1 cellular context compared by ENCODE assay signal in the genomic region with DNA sequence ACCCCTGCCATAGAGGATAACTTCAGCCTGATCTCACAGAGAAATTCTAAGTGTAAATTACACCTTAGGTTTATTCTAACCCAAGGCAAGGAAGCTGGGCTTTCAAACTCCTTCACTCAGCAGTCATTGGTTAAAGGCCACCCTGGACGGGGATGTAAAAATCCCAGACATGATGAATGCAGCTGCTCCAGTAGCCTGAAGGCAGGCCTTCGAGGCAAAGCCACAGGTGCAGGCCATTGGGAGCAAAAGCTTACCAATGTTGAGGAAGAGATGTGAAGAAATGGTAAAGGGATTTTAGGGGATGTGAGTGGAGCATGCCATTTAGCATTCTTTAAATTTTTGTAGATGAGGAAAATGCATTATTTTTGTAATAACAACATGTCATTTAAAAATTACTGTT.
TF ChIP-seq lines count a peak whose summit lies in the region.

No MANE protein-coding gene starts in this region.

TF ChIP-seq in GM23338, 12 proteins besides CTCF, POLR2A, EP300 and RAD21 (continued from another document):
- TF ChIP-seq, protein P1, sequence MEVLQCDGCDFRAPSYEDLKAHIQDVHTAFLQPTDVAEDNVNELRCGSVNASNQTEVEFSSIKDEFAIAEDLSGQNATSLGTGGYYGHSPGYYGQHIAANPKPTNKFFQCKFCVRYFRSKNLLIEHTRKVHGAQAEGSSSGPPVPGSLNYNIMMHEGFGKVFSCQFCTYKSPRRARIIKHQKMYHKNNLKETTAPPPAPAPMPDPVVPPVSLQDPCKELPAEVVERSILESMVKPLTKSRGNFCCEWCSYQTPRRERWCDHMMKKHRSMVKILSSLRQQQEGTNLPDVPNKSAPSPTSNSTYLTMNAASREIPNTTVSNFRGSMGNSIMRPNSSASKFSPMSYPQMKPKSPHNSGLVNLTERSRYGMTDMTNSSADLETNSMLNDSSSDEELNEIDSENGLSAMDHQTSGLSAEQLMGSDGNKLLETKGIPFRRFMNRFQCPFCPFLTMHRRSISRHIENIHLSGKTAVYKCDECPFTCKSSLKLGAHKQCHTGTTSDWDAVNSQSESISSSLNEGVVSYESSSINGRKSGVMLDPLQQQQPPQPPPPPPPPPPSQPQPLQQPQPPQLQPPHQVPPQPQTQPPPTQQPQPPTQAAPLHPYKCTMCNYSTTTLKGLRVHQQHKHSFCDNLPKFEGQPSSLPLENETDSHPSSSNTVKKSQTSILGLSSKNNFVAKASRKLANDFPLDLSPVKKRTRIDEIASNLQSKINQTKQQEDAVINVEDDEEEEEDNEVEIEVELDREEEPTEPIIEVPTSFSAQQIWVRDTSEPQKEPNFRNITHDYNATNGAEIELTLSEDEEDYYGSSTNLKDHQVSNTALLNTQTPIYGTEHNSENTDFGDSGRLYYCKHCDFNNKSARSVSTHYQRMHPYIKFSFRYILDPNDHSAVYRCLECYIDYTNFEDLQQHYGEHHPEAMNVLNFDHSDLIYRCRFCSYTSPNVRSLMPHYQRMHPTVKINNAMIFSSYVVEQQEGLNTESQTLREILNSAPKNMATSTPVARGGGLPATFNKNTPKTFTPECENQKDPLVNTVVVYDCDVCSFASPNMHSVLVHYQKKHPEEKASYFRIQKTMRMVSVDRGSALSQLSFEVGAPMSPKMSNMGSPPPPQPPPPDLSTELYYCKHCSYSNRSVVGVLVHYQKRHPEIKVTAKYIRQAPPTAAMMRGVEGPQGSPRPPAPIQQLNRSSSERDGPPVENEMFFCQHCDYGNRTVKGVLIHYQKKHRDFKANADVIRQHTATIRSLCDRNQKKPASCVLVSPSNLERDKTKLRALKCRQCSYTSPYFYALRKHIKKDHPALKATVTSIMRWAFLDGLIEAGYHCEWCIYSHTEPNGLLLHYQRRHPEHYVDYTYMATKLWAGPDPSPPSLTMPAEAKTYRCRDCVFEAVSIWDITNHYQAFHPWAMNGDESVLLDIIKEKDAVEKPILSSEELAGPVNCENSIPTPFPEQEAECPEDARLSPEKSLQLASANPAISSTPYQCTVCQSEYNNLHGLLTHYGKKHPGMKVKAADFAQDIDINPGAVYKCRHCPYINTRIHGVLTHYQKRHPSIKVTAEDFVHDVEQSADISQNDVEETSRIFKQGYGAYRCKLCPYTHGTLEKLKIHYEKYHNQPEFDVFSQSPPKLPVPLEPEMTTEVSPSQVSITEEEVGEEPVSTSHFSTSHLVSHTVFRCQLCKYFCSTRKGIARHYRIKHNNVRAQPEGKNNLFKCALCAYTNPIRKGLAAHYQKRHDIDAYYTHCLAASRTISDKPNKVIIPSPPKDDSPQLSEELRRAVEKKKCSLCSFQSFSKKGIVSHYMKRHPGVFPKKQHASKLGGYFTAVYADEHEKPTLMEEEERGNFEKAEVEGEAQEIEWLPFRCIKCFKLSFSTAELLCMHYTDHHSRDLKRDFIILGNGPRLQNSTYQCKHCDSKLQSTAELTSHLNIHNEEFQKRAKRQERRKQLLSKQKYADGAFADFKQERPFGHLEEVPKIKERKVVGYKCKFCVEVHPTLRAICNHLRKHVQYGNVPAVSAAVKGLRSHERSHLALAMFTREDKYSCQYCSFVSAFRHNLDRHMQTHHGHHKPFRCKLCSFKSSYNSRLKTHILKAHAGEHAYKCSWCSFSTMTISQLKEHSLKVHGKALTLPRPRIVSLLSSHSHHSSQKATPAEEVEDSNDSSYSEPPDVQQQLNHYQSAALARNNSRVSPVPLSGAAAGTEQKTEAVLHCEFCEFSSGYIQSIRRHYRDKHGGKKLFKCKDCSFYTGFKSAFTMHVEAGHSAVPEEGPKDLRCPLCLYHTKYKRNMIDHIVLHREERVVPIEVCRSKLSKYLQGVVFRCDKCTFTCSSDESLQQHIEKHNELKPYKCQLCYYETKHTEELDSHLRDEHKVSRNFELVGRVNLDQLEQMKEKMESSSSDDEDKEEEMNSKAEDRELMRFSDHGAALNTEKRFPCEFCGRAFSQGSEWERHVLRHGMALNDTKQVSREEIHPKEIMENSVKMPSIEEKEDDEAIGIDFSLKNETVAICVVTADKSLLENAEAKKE (CRISPR knock-in tag; IDR thresholded peaks at IDR 0.05): no peak
- TF ChIP-seq ZNF114 (CRISPR knock-in tag; IDR thresholded peaks at IDR 0.05) (no peak), ZNF331 (CRISPR knock-in tag; IDR thresholded peaks at IDR 0.05; ENCODE audit: low read depth) (no peak), POLR2AphosphoS5 (IDR thresholded peaks at IDR 0.05; ENCODE audit: low read depth) (no peak)
- TF ChIP-seq, protein P2, sequence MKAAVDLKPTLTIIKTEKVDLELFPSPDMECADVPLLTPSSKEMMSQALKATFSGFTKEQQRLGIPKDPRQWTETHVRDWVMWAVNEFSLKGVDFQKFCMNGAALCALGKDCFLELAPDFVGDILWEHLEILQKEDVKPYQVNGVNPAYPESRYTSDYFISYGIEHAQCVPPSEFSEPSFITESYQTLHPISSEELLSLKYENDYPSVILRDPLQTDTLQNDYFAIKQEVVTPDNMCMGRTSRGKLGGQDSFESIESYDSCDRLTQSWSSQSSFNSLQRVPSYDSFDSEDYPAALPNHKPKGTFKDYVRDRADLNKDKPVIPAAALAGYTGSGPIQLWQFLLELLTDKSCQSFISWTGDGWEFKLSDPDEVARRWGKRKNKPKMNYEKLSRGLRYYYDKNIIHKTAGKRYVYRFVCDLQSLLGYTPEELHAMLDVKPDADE (IDR thresholded peaks at IDR 0.05): no peak
- TF ChIP-seq, protein P3, sequence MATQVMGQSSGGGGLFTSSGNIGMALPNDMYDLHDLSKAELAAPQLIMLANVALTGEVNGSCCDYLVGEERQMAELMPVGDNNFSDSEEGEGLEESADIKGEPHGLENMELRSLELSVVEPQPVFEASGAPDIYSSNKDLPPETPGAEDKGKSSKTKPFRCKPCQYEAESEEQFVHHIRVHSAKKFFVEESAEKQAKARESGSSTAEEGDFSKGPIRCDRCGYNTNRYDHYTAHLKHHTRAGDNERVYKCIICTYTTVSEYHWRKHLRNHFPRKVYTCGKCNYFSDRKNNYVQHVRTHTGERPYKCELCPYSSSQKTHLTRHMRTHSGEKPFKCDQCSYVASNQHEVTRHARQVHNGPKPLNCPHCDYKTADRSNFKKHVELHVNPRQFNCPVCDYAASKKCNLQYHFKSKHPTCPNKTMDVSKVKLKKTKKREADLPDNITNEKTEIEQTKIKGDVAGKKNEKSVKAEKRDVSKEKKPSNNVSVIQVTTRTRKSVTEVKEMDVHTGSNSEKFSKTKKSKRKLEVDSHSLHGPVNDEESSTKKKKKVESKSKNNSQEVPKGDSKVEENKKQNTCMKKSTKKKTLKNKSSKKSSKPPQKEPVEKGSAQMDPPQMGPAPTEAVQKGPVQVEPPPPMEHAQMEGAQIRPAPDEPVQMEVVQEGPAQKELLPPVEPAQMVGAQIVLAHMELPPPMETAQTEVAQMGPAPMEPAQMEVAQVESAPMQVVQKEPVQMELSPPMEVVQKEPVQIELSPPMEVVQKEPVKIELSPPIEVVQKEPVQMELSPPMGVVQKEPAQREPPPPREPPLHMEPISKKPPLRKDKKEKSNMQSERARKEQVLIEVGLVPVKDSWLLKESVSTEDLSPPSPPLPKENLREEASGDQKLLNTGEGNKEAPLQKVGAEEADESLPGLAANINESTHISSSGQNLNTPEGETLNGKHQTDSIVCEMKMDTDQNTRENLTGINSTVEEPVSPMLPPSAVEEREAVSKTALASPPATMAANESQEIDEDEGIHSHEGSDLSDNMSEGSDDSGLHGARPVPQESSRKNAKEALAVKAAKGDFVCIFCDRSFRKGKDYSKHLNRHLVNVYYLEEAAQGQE (IDR thresholded peaks at IDR 0.05; ENCODE audit: unreplicated experiment): no peak
TF ChIP-seq in GM23338: peak in this region for 0.
